ENCODE assay signal across 9 cellular contexts in genomic region chr2:100416397-100416938, GRCh38. TPM values are rescaled to one million over a fixed set of nuclear protein-coding genes. Genes with fewer than 3 reads are reported as not detected.
A peak's percentile ranks its signal among the peaks of the same experiment; 100 is the strongest.
DNase-seq lines count a peak whose midpoint lies in the region; ATAC-seq lines count a peak whose summit lies in the region.
"Had no signal": no experiment of that assay in that cellular context is flagged by ENCODE, and none has a peak within 500 bp of the region (broad histone marks: within the 10 kb centered on the region; RNA-seq: fewer than 3 reads in every experiment).

No MANE protein-coding gene starts in this region.

- ATAC-seq in activated naive CD8-positive, alpha-beta T cell treated with anti-CD3 and anti-CD28 coated beads, Interleukin-2, amount 50 U/mL, for 24 hours: no peak
- ATAC-seq in GM18909 (IDR thresholded peaks at IDR 0.05; ENCODE audit: poor library complexity, unreplicated experiment): no peak

- H3K27ac Mint-ChIP-seq in activated naive CD8-positive, alpha-beta T cell treated with anti-CD3 and anti-CD28 coated beads, Interleukin-2, amount 50 U/mL, for 24 hours: peak overlapping the region; percentile 89

- H3K36me3 Mint-ChIP-seq in activated naive CD8-positive, alpha-beta T cell treated with anti-CD3 and anti-CD28 coated beads, Interleukin-2, amount 50 U/mL, for 24 hours (ENCODE audit: low read depth): peaks cover 9% of the 10 kb centered on the region

- peak overlapping the region; percentile 91 for H3K4me3 Mint-ChIP-seq in activated naive CD8-positive, alpha-beta T cell treated with anti-CD3 and anti-CD28 coated beads, Interleukin-2, amount 50 U/mL, for 24 hours

- H3K4me1 Mint-ChIP-seq in activated naive CD8-positive, alpha-beta T cell treated with anti-CD3 and anti-CD28 coated beads, Interleukin-2, amount 50 U/mL, for 24 hours: peaks cover 30% of the 10 kb centered on the region

- peak; percentile 14 for DNase-seq in NCI-H345 (lab: John Stamatoyannopoulos, UW)
- DNase-seq in NCI-H345 treated with DMSO at 0.1 percent for 48 hours (lab: John Stamatoyannopoulos, UW; ENCODE audit: unreplicated experiment): no peak
- no peak for DNase-seq in activated naive CD8-positive, alpha-beta T cell treated with anti-CD3 and anti-CD28 coated beads, Interleukin-2, amount 50 U/mL, for 24 hours
- DNase-seq in inferior parietal cortex (ENCODE audit: extremely low spot score): peak; percentile 28
- no peak for DNase-seq in NCI-H1436 treated with DMSO at 0.1 percent for 48 hours (lab: John Stamatoyannopoulos, UW)
- no peak for DNase-seq in stimulated activated CD4-positive, alpha-beta T cell treated with anti-CD3 and anti-CD28 coated beads, Interleukin-2, amount 100 ng/mL, for 48 hours

- peak overlapping the region; percentile 58 for H3K27ac ChIP-seq in temporal lobe (ENCODE audit: low read depth, low read length)

- H3K27me3 Mint-ChIP-seq in activated naive CD8-positive, alpha-beta T cell treated with anti-CD3 and anti-CD28 coated beads, Interleukin-2, amount 50 U/mL, for 24 hours: no peaks in the 10 kb centered on the region

- no peaks in the 10 kb centered on the region for H3K9me3 Mint-ChIP-seq in activated naive CD8-positive, alpha-beta T cell treated with anti-CD3 and anti-CD28 coated beads, Interleukin-2, amount 50 U/mL, for 24 hours

RNA-seq across cellular contexts. Expression of gene CHST10, which starts 1.0 kb away (rescaled TPM):
- total RNA-seq in temporal lobe: 75.5 TPM

RNA-seq across cellular contexts. Expression of gene NMS, which starts 53.8 kb away (rescaled TPM):
- not detected for total RNA-seq in temporal lobe
- total RNA-seq: T-helper 1 cell treated with Interleukin-12 subunit alpha and Interleukin-12 subunit beta and Interleukin-4 antibody, amounts not matched to agents 30 ng/mL and 1 ng/mL, for 36 hours had no signal

Comparison
In these comparisons a context has a peak if more than half of its experiments do, and no peak if none do; other contexts are left out.
1. DNase-seq: peak in NCI-H345 (single experiment) and inferior parietal cortex (single experiment); none in NCI-H345 treated with DMSO at 0.1 percent for 48 hours (single experiment), activated naive CD8-positive, alpha-beta T cell treated with anti-CD3 and anti-CD28 coated beads, Interleukin-2, amount 50 U/mL, for 24 hours (single experiment), NCI-H1436 treated with DMSO at 0.1 percent for 48 hours (single experiment) and stimulated activated CD4-positive, alpha-beta T cell treated with anti-CD3 and anti-CD28 coated beads, Interleukin-2, amount 100 ng/mL, for 48 hours (0 of 2).